ENCODE assay signal across 1 cellular context in the genomic region with DNA sequence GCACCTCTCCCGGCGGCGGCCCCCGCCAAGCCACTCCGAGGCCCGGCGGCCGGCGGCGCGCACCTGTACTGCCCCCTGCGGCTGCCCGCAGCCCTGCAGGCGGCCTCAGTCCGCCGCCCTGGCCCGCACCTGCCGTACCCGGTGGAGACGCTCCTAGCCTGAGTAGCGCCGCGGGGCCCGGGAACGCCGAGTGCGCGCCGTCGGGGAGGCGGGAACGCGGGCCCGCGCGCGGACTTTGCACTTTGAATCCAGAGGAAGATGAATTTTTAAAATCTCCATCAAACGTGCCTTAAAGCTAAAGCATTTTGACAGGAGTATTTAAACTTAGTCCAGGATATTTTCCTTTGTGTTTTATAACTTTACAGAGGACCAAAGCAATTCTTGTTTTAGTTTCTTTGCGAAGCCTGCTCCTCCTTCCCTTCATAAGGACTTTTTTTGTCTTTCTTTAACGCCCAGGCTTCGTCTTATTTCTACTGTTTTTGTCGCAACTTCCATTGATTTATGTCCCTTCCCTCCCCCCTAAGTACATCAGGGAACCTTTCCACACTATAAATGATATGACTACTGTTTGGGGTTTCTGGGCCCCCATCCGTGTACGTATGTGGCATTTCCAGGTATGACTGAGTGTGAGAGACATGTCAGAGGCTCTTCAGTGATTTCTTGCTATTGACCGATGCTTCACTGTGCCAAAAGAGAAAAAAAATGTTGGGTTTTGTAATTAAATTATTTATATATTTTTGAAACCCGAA.
TF ChIP-seq lines count a peak whose summit lies in the region.

No MANE protein-coding gene starts in this region.

TF ChIP-seq in HepG2, 621 proteins besides CTCF, POLR2A, EP300 and RAD21 (continued from another document and continues in another):
- TF ChIP-seq PRDM4 (CRISPR knock-in tag; IDR thresholded peaks at IDR 0.05; ENCODE audit: borderline replicate concordance) = no peak
- TF ChIP-seq E2F2 (CRISPR knock-in tag; IDR thresholded peaks at IDR 0.05; ENCODE audit: borderline replicate concordance) = peak; percentile 95; the same call in 1 of the 2 replicates
- TF ChIP-seq MBD4 (IDR thresholded peaks at IDR 0.05; ENCODE audit: borderline replicate concordance, low read length) = no peak
- peak; percentile 61 for TF ChIP-seq ISL2 (CRISPR knock-in tag; IDR thresholded peaks at IDR 0.05)
- TF ChIP-seq KLF6 (CRISPR knock-in tag; IDR thresholded peaks at IDR 0.05) = peak; percentile 79; the same call in 1 of the 2 replicates
- TF ChIP-seq ZNF616 (CRISPR knock-in tag; IDR thresholded peaks at IDR 0.05; ENCODE audit: low read depth) = no peak
- TF ChIP-seq ZNF33A (CRISPR knock-in tag; IDR thresholded peaks at IDR 0.05; ENCODE audit: borderline replicate concordance) = no peak
- no peak for TF ChIP-seq ATRX (CRISPR knock-in tag; IDR thresholded peaks at IDR 0.05; ENCODE audit: borderline replicate concordance)
- TF ChIP-seq, protein P1, sequence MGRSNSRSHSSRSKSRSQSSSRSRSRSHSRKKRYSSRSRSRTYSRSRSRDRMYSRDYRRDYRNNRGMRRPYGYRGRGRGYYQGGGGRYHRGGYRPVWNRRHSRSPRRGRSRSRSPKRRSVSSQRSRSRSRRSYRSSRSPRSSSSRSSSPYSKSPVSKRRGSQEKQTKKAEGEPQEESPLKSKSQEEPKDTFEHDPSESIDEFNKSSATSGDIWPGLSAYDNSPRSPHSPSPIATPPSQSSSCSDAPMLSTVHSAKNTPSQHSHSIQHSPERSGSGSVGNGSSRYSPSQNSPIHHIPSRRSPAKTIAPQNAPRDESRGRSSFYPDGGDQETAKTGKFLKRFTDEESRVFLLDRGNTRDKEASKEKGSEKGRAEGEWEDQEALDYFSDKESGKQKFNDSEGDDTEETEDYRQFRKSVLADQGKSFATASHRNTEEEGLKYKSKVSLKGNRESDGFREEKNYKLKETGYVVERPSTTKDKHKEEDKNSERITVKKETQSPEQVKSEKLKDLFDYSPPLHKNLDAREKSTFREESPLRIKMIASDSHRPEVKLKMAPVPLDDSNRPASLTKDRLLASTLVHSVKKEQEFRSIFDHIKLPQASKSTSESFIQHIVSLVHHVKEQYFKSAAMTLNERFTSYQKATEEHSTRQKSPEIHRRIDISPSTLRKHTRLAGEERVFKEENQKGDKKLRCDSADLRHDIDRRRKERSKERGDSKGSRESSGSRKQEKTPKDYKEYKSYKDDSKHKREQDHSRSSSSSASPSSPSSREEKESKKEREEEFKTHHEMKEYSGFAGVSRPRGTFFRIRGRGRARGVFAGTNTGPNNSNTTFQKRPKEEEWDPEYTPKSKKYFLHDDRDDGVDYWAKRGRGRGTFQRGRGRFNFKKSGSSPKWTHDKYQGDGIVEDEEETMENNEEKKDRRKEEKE (IDR thresholded peaks at IDR 0.05) = no peak
- TF ChIP-seq ARNTL (CRISPR knock-in tag; IDR thresholded peaks at IDR 0.05) = no peak
- 0 out of 2 replicates have a peak, but pooled peaks have one; percentile 16 for TF ChIP-seq ZHX2 (IDR thresholded peaks at IDR 0.05; ENCODE audit: low read depth)
- TF ChIP-seq ZHX2 (CRISPR knock-in tag; IDR thresholded peaks at IDR 0.05; ENCODE audit: borderline replicate concordance) = 0 out of 2 replicates have a peak, but pooled peaks have one; percentile 49
- 0 out of 2 replicates have a peak, but pooled peaks have one; percentile 58 for TF ChIP-seq ZC3H4 (CRISPR knock-in tag; IDR thresholded peaks at IDR 0.05; ENCODE audit: borderline replicate concordance)
- no peak for TF ChIP-seq HNF1B (CRISPR knock-in tag; IDR thresholded peaks at IDR 0.05)
- no peak for TF ChIP-seq CREB1 (IDR thresholded peaks at IDR 0.05)
- no peak for TF ChIP-seq CREB1 (CRISPR knock-in tag; IDR thresholded peaks at IDR 0.05)
- peak; percentile 72; the same call in 1 of the 2 replicates for TF ChIP-seq HDAC1 (CRISPR knock-in tag; IDR thresholded peaks at IDR 0.05)
- TF ChIP-seq ZBTB3 (CRISPR knock-in tag; IDR thresholded peaks at IDR 0.05; ENCODE audit: borderline replicate concordance, low read depth) = no peak; the same call in 1 of the 2 replicates
- TF ChIP-seq SMC3 (IDR thresholded peaks at IDR 0.05; ENCODE audit: low read length) = no peak; the same call in 1 of the 2 replicates
- TF ChIP-seq ZBTB20 (CRISPR knock-in tag; IDR thresholded peaks at IDR 0.05; ENCODE audit: borderline replicate concordance, low read depth) = no peak
- TF ChIP-seq ZNF317 (CRISPR knock-in tag; IDR thresholded peaks at IDR 0.05) = no peak
- peak; percentile 66; the same call in 1 of the 2 replicates for TF ChIP-seq ZNF766 (CRISPR knock-in tag; IDR thresholded peaks at IDR 0.05; ENCODE audit: borderline replicate concordance)
- TF ChIP-seq, protein P2, sequence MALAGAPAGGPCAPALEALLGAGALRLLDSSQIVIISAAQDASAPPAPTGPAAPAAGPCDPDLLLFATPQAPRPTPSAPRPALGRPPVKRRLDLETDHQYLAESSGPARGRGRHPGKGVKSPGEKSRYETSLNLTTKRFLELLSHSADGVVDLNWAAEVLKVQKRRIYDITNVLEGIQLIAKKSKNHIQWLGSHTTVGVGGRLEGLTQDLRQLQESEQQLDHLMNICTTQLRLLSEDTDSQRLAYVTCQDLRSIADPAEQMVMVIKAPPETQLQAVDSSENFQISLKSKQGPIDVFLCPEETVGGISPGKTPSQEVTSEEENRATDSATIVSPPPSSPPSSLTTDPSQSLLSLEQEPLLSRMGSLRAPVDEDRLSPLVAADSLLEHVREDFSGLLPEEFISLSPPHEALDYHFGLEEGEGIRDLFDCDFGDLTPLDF (CRISPR knock-in tag; IDR thresholded peaks at IDR 0.05) = peak; percentile 96
- no peak for TF ChIP-seq ZNF790 (CRISPR knock-in tag; IDR thresholded peaks at IDR 0.05; ENCODE audit: borderline replicate concordance)
- TF ChIP-seq TCF12 (IDR thresholded peaks at IDR 0.05) = no peak
- no peak for TF ChIP-seq TCF12 (CRISPR knock-in tag; IDR thresholded peaks at IDR 0.05)
- no peak for TF ChIP-seq MYNN (CRISPR knock-in tag; IDR thresholded peaks at IDR 0.05; ENCODE audit: low read depth)
- no peak for TF ChIP-seq TBL1XR1 (IDR thresholded peaks at IDR 0.05; ENCODE audit: borderline replicate concordance, low read length, partially characterized antibody)
- no peak; the same call in 1 of the 2 replicates for TF ChIP-seq SRY (CRISPR knock-in tag; IDR thresholded peaks at IDR 0.05)
- peak; percentile 66; the same call in 1 of the 2 replicates for TF ChIP-seq GABPB1 (CRISPR knock-in tag; IDR thresholded peaks at IDR 0.05)
- TF ChIP-seq ZMAT5 (CRISPR knock-in tag; IDR thresholded peaks at IDR 0.05; ENCODE audit: borderline replicate concordance, low read depth) = no peak
- TF ChIP-seq XBP1 (CRISPR knock-in tag; IDR thresholded peaks at IDR 0.05) = no peak
- TF ChIP-seq CHD2 (IDR thresholded peaks at IDR 0.05; ENCODE audit: low read depth, low read length) = peak; percentile 21; the same call in 1 of the 2 replicates
- no peak for TF ChIP-seq IRF9 (CRISPR knock-in tag; IDR thresholded peaks at IDR 0.05; ENCODE audit: borderline replicate concordance)
- peak; percentile 54; the same call in 1 of the 2 replicates for TF ChIP-seq JUND (CRISPR knock-in tag; IDR thresholded peaks at IDR 0.05)
- TF ChIP-seq, protein P3, sequence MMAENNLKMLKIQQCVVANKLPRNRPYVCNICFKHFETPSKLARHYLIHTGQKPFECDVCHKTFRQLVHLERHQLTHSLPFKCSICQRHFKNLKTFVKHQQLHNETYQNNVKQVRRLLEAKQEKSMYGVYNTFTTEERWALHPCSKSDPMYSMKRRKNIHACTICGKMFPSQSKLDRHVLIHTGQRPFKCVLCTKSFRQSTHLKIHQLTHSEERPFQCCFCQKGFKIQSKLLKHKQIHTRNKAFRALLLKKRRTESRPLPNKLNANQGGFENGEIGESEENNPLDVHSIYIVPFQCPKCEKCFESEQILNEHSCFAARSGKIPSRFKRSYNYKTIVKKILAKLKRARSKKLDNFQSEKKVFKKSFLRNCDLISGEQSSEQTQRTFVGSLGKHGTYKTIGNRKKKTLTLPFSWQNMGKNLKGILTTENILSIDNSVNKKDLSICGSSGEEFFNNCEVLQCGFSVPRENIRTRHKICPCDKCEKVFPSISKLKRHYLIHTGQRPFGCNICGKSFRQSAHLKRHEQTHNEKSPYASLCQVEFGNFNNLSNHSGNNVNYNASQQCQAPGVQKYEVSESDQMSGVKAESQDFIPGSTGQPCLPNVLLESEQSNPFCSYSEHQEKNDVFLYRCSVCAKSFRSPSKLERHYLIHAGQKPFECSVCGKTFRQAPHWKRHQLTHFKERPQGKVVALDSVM (CRISPR knock-in tag; IDR thresholded peaks at IDR 0.05) = no peak
- TF ChIP-seq, protein P4, sequence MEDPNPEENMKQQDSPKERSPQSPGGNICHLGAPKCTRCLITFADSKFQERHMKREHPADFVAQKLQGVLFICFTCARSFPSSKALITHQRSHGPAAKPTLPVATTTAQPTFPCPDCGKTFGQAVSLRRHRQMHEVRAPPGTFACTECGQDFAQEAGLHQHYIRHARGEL (CRISPR knock-in tag; IDR thresholded peaks at IDR 0.05) = no peak
